Comparison of ENCODE assay signal across 9 cellular contexts in genomic region chr20:34907616-34908469, GRCh38. TPM values are rescaled to one million over a fixed set of nuclear protein-coding genes. Genes with fewer than 3 reads are reported as not detected.
DNase-seq lines count a peak whose midpoint lies in the region; TF ChIP-seq lines count a peak whose summit lies in the region.
"Had no signal": no experiment of that assay in that cellular context is flagged by ENCODE, and none has a peak within 500 bp of the region (broad histone marks: within the 10 kb centered on the region; RNA-seq: fewer than 3 reads in every experiment).

No MANE protein-coding gene starts in this region.

- no peaks in the 10 kb centered on the region for H3K9me3 ChIP-seq in SJSA1 (replicated peaks)

- H3K9me3 Mint-ChIP-seq in osteocyte (ENCODE audit: unreplicated experiment) = no peaks in the 10 kb centered on the region
- H3K9me3 Mint-ChIP-seq in type B pancreatic cell = no peaks in the 10 kb centered on the region
- H3K9me3 Mint-ChIP-seq: activated B cell treated with CpG ODN at 0.5 μM for 24 hours had no signal

- TF ChIP-seq CTCF in osteocyte (IDR thresholded peaks at IDR 0.05) = no peak
- TF ChIP-seq CTCF in type B pancreatic cell (conservative IDR thresholded peaks at IDR 0.05) = no peak

- H3K27ac ChIP-seq in SJSA1 = peak overlapping the region; percentile 12; the same call in 1 of the 2 replicates

- H3K27me3 ChIP-seq in SJSA1 (replicated peaks) = no peaks in the 10 kb centered on the region

- H3K36me3 ChIP-seq in SJSA1 = no peaks in the 10 kb centered on the region

- H3K36me3 Mint-ChIP-seq in osteocyte (ENCODE audit: unreplicated experiment) (peaks cover under 1% of the 10 kb centered on the region), type B pancreatic cell (peaks cover 4% of the 10 kb centered on the region)

- peaks cover 16% of the 10 kb centered on the region for H3K4me1 ChIP-seq in SJSA1 (replicated peaks)

- H3K4me3 ChIP-seq in SJSA1 = no peak overlapping the region

- peak overlapping the region; percentile 89 for H3K27ac Mint-ChIP-seq in osteocyte (ENCODE audit: unreplicated experiment)
- no peak overlapping the region for H3K27ac Mint-ChIP-seq in type B pancreatic cell
- H3K27ac Mint-ChIP-seq: activated B cell treated with CpG ODN at 0.5 μM for 24 hours had no signal

- peak; percentile 46 to 53 for DNase-seq in NCI-H526 (lab: John Stamatoyannopoulos, UW)
- no peak for DNase-seq in NCI-H526 treated with DMSO at 0.1 percent for 48 hours (lab: John Stamatoyannopoulos, UW)
- peak; percentile 75 to 78 for DNase-seq in SJSA1 (ENCODE audit: low read depth in 1 of 2, low spot score in 2 of 2)
- peak; percentile 76 for DNase-seq in fibroblast of gingiva (ENCODE audit: low read depth)
- no peak for DNase-seq in osteocyte (ENCODE audit: extremely low spot score, unreplicated experiment)
- no peak for DNase-seq in activated naive CD4-positive, alpha-beta T cell treated with anti-CD3 and anti-CD28 coated beads, Interleukin-2, amount 50 U/mL, for 16 hours
- DNase-seq in type B pancreatic cell (ENCODE audit: extremely low spot score, unreplicated experiment) = no peak
- DNase-seq in GM19238 (ENCODE audit: insufficient read length, low spot score) = no peak
- DNase-seq: activated B cell treated with CpG ODN at 0.5 μM for 24 hours had no signal

- H3K4me1 Mint-ChIP-seq in osteocyte (ENCODE audit: unreplicated experiment) (peaks cover 23% of the 10 kb centered on the region), type B pancreatic cell (ENCODE audit: unreplicated experiment) (peaks cover 7% of the 10 kb centered on the region)
- H3K4me1 Mint-ChIP-seq: activated B cell treated with CpG ODN at 0.5 μM for 24 hours had no signal

- peak overlapping the region; percentile 11 for H3K4me3 Mint-ChIP-seq in osteocyte (ENCODE audit: unreplicated experiment)
- H3K4me3 Mint-ChIP-seq in type B pancreatic cell = no peak overlapping the region
- H3K4me3 Mint-ChIP-seq: activated B cell treated with CpG ODN at 0.5 μM for 24 hours had no signal

- H3K27me3 Mint-ChIP-seq in osteocyte (ENCODE audit: unreplicated experiment) (no peaks in the 10 kb centered on the region), type B pancreatic cell (no peaks in the 10 kb centered on the region)
- H3K27me3 Mint-ChIP-seq: activated B cell treated with CpG ODN at 0.5 μM for 24 hours had no signal

RNA-seq across cellular contexts. Expression of gene ACSS2, which starts 31.4 kb away (rescaled TPM):
- 26.1 and 27.0 TPM in 2 replicates for total RNA-seq in SJSA1 (2014; rRNA removed; shearing (Covaris generic))
- total RNA-seq in osteocyte (28.2 and 31.1 TPM in 2 replicates), type B pancreatic cell (ENCODE audit: low replicate concordance) (59.2 and 76.3 TPM in 2 replicates)

RNA-seq across cellular contexts. Expression of gene GGT7, which starts 35.2 kb away (rescaled TPM):
- total RNA-seq in SJSA1 (2014; rRNA removed; shearing (Covaris generic)) = 1.5 and 3.9 TPM in 2 replicates
- total RNA-seq in osteocyte (32.8 and 37.0 TPM in 2 replicates), type B pancreatic cell (ENCODE audit: low replicate concordance) (34.3 and 62.7 TPM in 2 replicates)

RNA-seq across cellular contexts. Expression of gene GSS, which starts 47.8 kb away (rescaled TPM):
- 91.2 and 95.5 TPM in 2 replicates for total RNA-seq in SJSA1 (2014; rRNA removed; shearing (Covaris generic))
- total RNA-seq in osteocyte = 36.0 and 37.2 TPM in 2 replicates
- 43.3 and 66.4 TPM in 2 replicates for total RNA-seq in type B pancreatic cell (ENCODE audit: low replicate concordance)

RNA-seq across cellular contexts. Expression of gene MYH7B, which starts 47.8 kb away (rescaled TPM):
- total RNA-seq in SJSA1 (2014; rRNA removed; shearing (Covaris generic)) = not detected in 2 replicates
- total RNA-seq in osteocyte (0.18 and 0.86 TPM in 2 replicates), type B pancreatic cell (ENCODE audit: low replicate concordance) (0.50 and 1.2 TPM in 2 replicates)

Comparison
In these comparisons a context has a peak if more than half of its experiments do, and no peak if none do; other contexts are left out.
1. DNase-seq: peak in NCI-H526 (2 of 2), SJSA1 (2 of 2) and fibroblast of gingiva (single experiment); none in NCI-H526 treated with DMSO at 0.1 percent for 48 hours (single experiment), osteocyte (single experiment), activated naive CD4-positive, alpha-beta T cell treated with anti-CD3 and anti-CD28 coated beads, Interleukin-2, amount 50 U/mL, for 16 hours (single experiment), type B pancreatic cell (single experiment) and GM19238 (single experiment).